1 cellular context compared by ENCODE assay signal in genomic region chr1:15031251-15031930, GRCh38.
TF ChIP-seq lines count a peak whose summit lies in the region.

No MANE protein-coding gene starts in this region.

TF ChIP-seq in HepG2, 621 proteins besides CTCF, POLR2A, EP300 and RAD21:
- no peak for TF ChIP-seq MTERF4 (CRISPR knock-in tag; IDR thresholded peaks at IDR 0.05)
